In genomic region chr1:55517036-55517435, GRCh38 we compare ENCODE assay signal across 34 cellular contexts.
"Had no signal": no experiment of that assay in that cellular context is flagged by ENCODE, and none has a peak within 500 bp of the region (broad histone marks: within the 10 kb centered on the region; RNA-seq: fewer than 3 reads in every experiment).

No MANE protein-coding gene starts in this region.

- H3K36me3 ChIP-seq: MG63 had no signal

- DNase-seq: Karpas-422, Kasumi-1, MG63, MM.1S, MV-4-11, NCI-H1048, NCI-H1092, NCI-H1092 treated with DMSO at 0.1 percent for 48 hours, NCI-H1105, NCI-H1105 treated with DMSO at 0.1 percent for 48 hours, NCI-H1417, NCI-H1417 treated with DMSO at 0.1 percent for 48 hours, NCI-H1436, NCI-H1436 treated with DMSO at 0.1 percent for 48 hours, NCI-H146, NCI-H1694, NCI-H1694 treated with DMSO at 0.1 percent for 48 hours, NCI-H187, NCI-H187 treated with DMSO at 0.1 percent for 48 hours, NCI-H1930, NCI-H2029, NCI-H2029 treated with DMSO at 0.1 percent for 48 hours, NCI-H2081, NCI-H2081 treated with DMSO at 0.1 percent for 48 hours, NCI-H2107, NCI-H2171, NCI-H2171 treated with DMSO at 0.1 percent for 48 hours, NCI-H2227 treated with DMSO at 0.1 percent for 48 hours, NCI-H226, NCI-H345, NCI-H446, NCI-H446 treated with DMSO at 0.1 percent for 48 hours, NCI-H510A had no signal

- H3K27ac ChIP-seq: KMS-11 had no signal

- H3K27me3 ChIP-seq: MG63 had no signal

- H3K4me2 ChIP-seq: KMS-11 had no signal

- H3K9me3 ChIP-seq: MG63 had no signal

- H3K4me3 ChIP-seq: MG63 had no signal

- H3K9ac ChIP-seq: KMS-11 had no signal
